Comparison of ENCODE assay signal across 8 cellular contexts in genomic region chr11:116791002-116791812, GRCh38. TPM values are rescaled to one million over a fixed set of nuclear protein-coding genes. Genes with fewer than 3 reads are reported as not detected.
DNase-seq lines count a peak whose midpoint lies in the region; ATAC-seq, FAIRE-seq and TF ChIP-seq lines count a peak whose summit lies in the region.

No MANE protein-coding gene starts in this region.

- peak overlapping the region in 1 of 2 experiments; percentile 65; a peak in 2 of 4 replicates for H3K9ac ChIP-seq in K562 (ENCODE audit: insufficient read depth in 1 of 2, low read depth in 2 of 2, low read length in 2 of 2)
- no peak overlapping the region for H3K9ac ChIP-seq in iPS-15b (ENCODE audit: low read depth, low read length)

- CTCF ChIA-PET in K562 (lab: Yijun Ruan, JAX; ENCODE audit: low intra/inter-chr PET ratio) = interaction anchor here (1.4 to 2.7 kb wide), 2 partner anchors 315 to 435 kb away, joined by 4 to 11 read pairs; no protein-coding TSS in a partner anchor

- H3K27me3 ChIP-seq in K562 (ENCODE audit: control insufficient read depth in 2 of 2, insufficient read depth in 2 of 2, low read length in 2 of 2) (no peaks in the 10 kb centered on the region), iPS-15b (ENCODE audit: control insufficient read depth, insufficient read depth, low read length) (peaks cover 22% of the 10 kb centered on the region), small intestine (ENCODE audit: control insufficient read depth in 2 of 2, insufficient read depth in 2 of 2, low read length in 2 of 2) (no peaks in the 10 kb centered on the region)

- intact Hi-C loops in K562 (cut with micrococcal nuclease) = loop anchor here (1.0 to 5.0 kb wide), 2 partner anchors 315 to 436 kb away; no protein-coding TSS in a partner anchor

- H3K79me2 ChIP-seq in K562 (ENCODE audit: control insufficient read depth, insufficient read depth, low read length) = peaks cover 18% of the 10 kb centered on the region

- peak overlapping the region; percentile 45 for H3K4me2 ChIP-seq in K562 (ENCODE audit: insufficient read depth, low read length)

- TF ChIP-seq CTCF in VCaP (conservative IDR thresholded peaks at IDR 0.05) (peak; percentile 89), K562 (IDR thresholded peaks at IDR 0.05 in 2 of 3, conservative IDR thresholded peaks at IDR 0.05 in 1 of 3; ENCODE audit: insufficient read depth in 2 of 3, low read depth in 1 of 3, low read length in 3 of 3) (peak; percentile 91 to 94 (median 93))

- H3K4me3 ChIP-seq in K562 (no peak overlapping the region), iPS-15b (ENCODE audit: low read depth, low read length) (peak overlapping the region; percentile 10), small intestine (ENCODE audit: low read depth in 1 of 2, low read length in 2 of 2) (no peak overlapping the region)

- H3K9me3 ChIP-seq in K562 (replicated peaks; ENCODE audit: control insufficient read depth, insufficient read depth, low read depth, low read length) (no peaks in the 10 kb centered on the region), iPS-15b (ENCODE audit: control insufficient read depth, insufficient read depth, low read length) (no peaks in the 10 kb centered on the region), small intestine (ENCODE audit: control insufficient read depth, low read depth) (no peaks in the 10 kb centered on the region)

- ATAC-seq in GM18868 (IDR thresholded peaks at IDR 0.05; ENCODE audit: unreplicated experiment) (peak; percentile 33), K562 (peak; percentile 83), HG03378 (IDR thresholded peaks at IDR 0.05; ENCODE audit: unreplicated experiment) (no peak), GM18502 (IDR thresholded peaks at IDR 0.05; ENCODE audit: poor library complexity, unreplicated experiment) (no peak)

- H3K36me3 ChIP-seq in K562 (ENCODE audit: control insufficient read depth, insufficient read depth, low read length) = peaks cover 7% of the 10 kb centered on the region
- no peaks in the 10 kb centered on the region for H3K36me3 ChIP-seq in iPS-15b (ENCODE audit: control insufficient read depth, insufficient read depth, low read length)
- H3K36me3 ChIP-seq in small intestine (ENCODE audit: control insufficient read depth in 2 of 2, insufficient read depth in 2 of 2, low read length in 2 of 2) = peaks cover 0 to 2% of the 10 kb centered on the region in 2 donors

- no peak for TF ChIP-seq EP300 in K562 (IDR thresholded peaks at IDR 0.05; ENCODE audit: low read length)

- BruUV-seq in K562 (replicated peaks; lab: Mats Ljungman, UMichigan) = no TSS peak

- WGBS in K562 (ENCODE audit: insufficient coverage, low coverage, missing lambda C conversion rate) = 20% methylated on average over 25 of the region's 31 CpGs
- 28 to 29% (median 28%) methylated on average over 30 to 31 of the region's 31 CpGs for WGBS in small intestine, 3 donors

- H3K4me1 ChIP-seq in K562 (replicated peaks in 1 of 2; ENCODE audit: control insufficient read depth in 2 of 2, insufficient read depth in 2 of 2, low read length in 2 of 2) (peaks cover 23 to 33% of the 10 kb centered on the region in 2 experiments), iPS-15b (ENCODE audit: control insufficient read depth, insufficient read depth, low read length) (peaks cover 11% of the 10 kb centered on the region), small intestine (ENCODE audit: control insufficient read depth in 2 of 2, insufficient read depth in 1 of 2, low read depth in 1 of 2, low read length in 1 of 2) (peaks cover 6 to 8% of the 10 kb centered on the region in 2 donors)

- in situ Hi-C loops in K562 (cut with MboI) = no loop called here

- no peaks in the 10 kb centered on the region for H3K9me1 ChIP-seq in K562 (ENCODE audit: control insufficient read depth, insufficient read depth, low read length)

- H2AFZ ChIP-seq in K562 (ENCODE audit: low read depth, low read length) = peak overlapping the region; percentile 91

- FAIRE-seq in K562 (lab: Jason Lieb, UNC) = peak; percentile 74
- no peak for FAIRE-seq in small intestine (lab: Jason Lieb, UNC)

- peak; percentile 76 to 85 for TF ChIP-seq RAD21 in K562 (CRISPR knock-in tag; conservative IDR thresholded peaks at IDR 0.05 in 1 of 2, IDR thresholded peaks at IDR 0.05 in 1 of 2)

- H3K27ac ChIP-seq in VCaP = no peak overlapping the region; the same call in 1 of the 2 replicates
- no peak overlapping the region for H3K27ac ChIP-seq in K562 (ENCODE audit: extremely low read depth, low read depth, low read length)
- H3K27ac ChIP-seq in small intestine (ENCODE audit: low read depth in 1 of 2, low read length in 1 of 2) = no peak overlapping the region

- DNase-seq in NCI-H2029 (lab: John Stamatoyannopoulos, UW) (peak; percentile 41), K562 (ENCODE audit: extremely low read depth in 1 of 4, low spot score in 3 of 4) (peak; percentile 84 to 89 (median 85)), small intestine (peak; percentile 71)

- no peaks in the 10 kb centered on the region for H4K20me1 ChIP-seq in K562 (replicated peaks; ENCODE audit: control insufficient read depth, insufficient read depth, low read length)

- POLR2A ChIA-PET in K562 (lab: Yijun Ruan, JAX) = interaction anchor here (0.7 kb wide), 1 partner anchor 307 kb away, joined by 3 read pairs; no protein-coding TSS in a partner anchor

- TF ChIP-seq POLR2A in K562 (conservative IDR thresholded peaks at IDR 0.05) = no peak

RNA-seq across cellular contexts. Expression of gene APOA5, which starts 0.5 kb away (rescaled TPM):
- not detected in 2 replicates for total RNA-seq in K562 (2011; cell fraction: chromatin; rRNA removed; ENCODE audit: low replicate concordance)
- total RNA-seq in K562 (2011; cell fraction: nucleolus; rRNA removed) = not detected in 2 replicates
- total RNA-seq in K562 (2011; cell fraction: nucleoplasm; rRNA removed) = not detected in 2 replicates
- not detected in 2 replicates for total RNA-seq in K562 (2014; rRNA removed)
- not detected in 2 replicates for total RNA-seq in K562 (2014; rRNA removed; fragmentation: Illumina TruSeq; extraction: Trizol)
- not detected in 2 replicates for total RNA-seq in K562 (2015; rRNA removed; fragmentation: Illumina TruSeq; extraction: Trizol)
- 0.67 TPM in 1 of 2 replicates, not detected in the other for total RNA-seq in K562 (2021)
- polyA plus RNA-seq in K562 (2011; rRNA removed) = not detected in 2 replicates
- polyA plus RNA-seq in K562 (2011; cell fraction: cytosol; rRNA removed) = 0.03 TPM in 1 of 2 replicates, not detected in the other
- polyA plus RNA-seq in K562 (2011; cell fraction: nucleus; rRNA removed) = not detected in 2 replicates
- not detected in 2 replicates for polyA plus RNA-seq in K562 (2012)
- polyA plus RNA-seq in K562 (2014; fragmentation: Illumina TruSeq; extraction: Trizol) = not detected in 2 replicates
- polyA plus RNA-seq in K562 (2014; fragmentation: Nextera tagmentation; extraction: Ambion mirVana) = not detected
- polyA plus RNA-seq in K562 (2014; rRNA removed) = not detected in 2 replicates
- not detected in 2 replicates for polyA minus RNA-seq in K562 (2011; rRNA and poly(A)+ RNA removed)
- not detected in 2 replicates for polyA minus RNA-seq in K562 (2011; cell fraction: cytosol; rRNA and poly(A)+ RNA removed)
- not detected in 2 replicates for polyA minus RNA-seq in K562 (2011; cell fraction: nucleus; rRNA and poly(A)+ RNA removed)
- polyA plus RNA-seq in small intestine = under 1 TPM in 1 of 3 donors, not detected in 2; 0.22 TPM

RNA-seq across cellular contexts. Expression of gene ZPR1, which starts 3.4 kb away (rescaled TPM):
- 120 and 142 TPM in 2 replicates for total RNA-seq in K562 (2011; cell fraction: chromatin; rRNA removed; ENCODE audit: low replicate concordance)
- 64.1 and 76.7 TPM in 2 replicates for total RNA-seq in K562 (2011; cell fraction: nucleolus; rRNA removed)
- 77.9 and 94.5 TPM in 2 replicates for total RNA-seq in K562 (2011; cell fraction: nucleoplasm; rRNA removed)
- 67.0 and 80.2 TPM in 2 replicates for total RNA-seq in K562 (2014; rRNA removed)
- total RNA-seq in K562 (2014; rRNA removed; fragmentation: Illumina TruSeq; extraction: Trizol) = 94.1 and 104 TPM in 2 replicates
- 83.8 and 85.1 TPM in 2 replicates for total RNA-seq in K562 (2015; rRNA removed; fragmentation: Illumina TruSeq; extraction: Trizol)
- total RNA-seq in K562 (2021) = 83.8 and 88.6 TPM in 2 replicates
- 89.3 and 120 TPM in 2 replicates for polyA plus RNA-seq in K562 (2011; rRNA removed)
- 55.3 and 65.6 TPM in 2 replicates for polyA plus RNA-seq in K562 (2011; cell fraction: cytosol; rRNA removed)
- polyA plus RNA-seq in K562 (2011; cell fraction: nucleus; rRNA removed) = 95.7 and 103 TPM in 2 replicates
- polyA plus RNA-seq in K562 (2012) = 50.1 and 76.2 TPM in 2 replicates
- polyA plus RNA-seq in K562 (2014; fragmentation: Illumina TruSeq; extraction: Trizol) = 83.9 and 96.8 TPM in 2 replicates
- 10 to 100 TPM; 13.0 to 17.2 TPM for polyA plus RNA-seq in K562 (2014; fragmentation: Nextera tagmentation; extraction: Ambion mirVana)
- 66.3 and 77.5 TPM in 2 replicates for polyA plus RNA-seq in K562 (2014; rRNA removed)
- 126 and 135 TPM in 2 replicates for polyA minus RNA-seq in K562 (2011; rRNA and poly(A)+ RNA removed)
- 63.5 and 68.0 TPM in 2 replicates for polyA minus RNA-seq in K562 (2011; cell fraction: cytosol; rRNA and poly(A)+ RNA removed)
- polyA minus RNA-seq in K562 (2011; cell fraction: nucleus; rRNA and poly(A)+ RNA removed) = 63.0 and 97.1 TPM in 2 replicates
- 10 to 100 TPM; 24.5 to 29.1 (median 27.3) TPM for polyA plus RNA-seq in small intestine

RNA-seq across cellular contexts. Expression of gene BUD13, which starts 18.4 kb away (rescaled TPM):
- 15.6 and 21.6 TPM in 2 replicates for total RNA-seq in K562 (2011; cell fraction: chromatin; rRNA removed; ENCODE audit: low replicate concordance)
- 11.8 and 13.9 TPM in 2 replicates for total RNA-seq in K562 (2011; cell fraction: nucleolus; rRNA removed)
- 14.7 and 15.7 TPM in 2 replicates for total RNA-seq in K562 (2011; cell fraction: nucleoplasm; rRNA removed)
- 25.1 and 28.0 TPM in 2 replicates for total RNA-seq in K562 (2014; rRNA removed)
- total RNA-seq in K562 (2014; rRNA removed; fragmentation: Illumina TruSeq; extraction: Trizol) = 20.5 and 24.2 TPM in 2 replicates
- 30.7 and 31.1 TPM in 2 replicates for total RNA-seq in K562 (2015; rRNA removed; fragmentation: Illumina TruSeq; extraction: Trizol)
- 19.9 and 22.9 TPM in 2 replicates for total RNA-seq in K562 (2021)
- 23.9 and 27.1 TPM in 2 replicates for polyA plus RNA-seq in K562 (2011; rRNA removed)
- polyA plus RNA-seq in K562 (2011; cell fraction: cytosol; rRNA removed) = 22.8 and 30.1 TPM in 2 replicates
- polyA plus RNA-seq in K562 (2011; cell fraction: nucleus; rRNA removed) = 21.3 and 23.8 TPM in 2 replicates
- 14.8 and 19.9 TPM in 2 replicates for polyA plus RNA-seq in K562 (2012)
- polyA plus RNA-seq in K562 (2014; fragmentation: Illumina TruSeq; extraction: Trizol) = 32.5 and 34.1 TPM in 2 replicates
- polyA plus RNA-seq in K562 (2014; fragmentation: Nextera tagmentation; extraction: Ambion mirVana) = 10 to 100 TPM in 1 of 2 experiments, 1 to 10 TPM in 1; 9.5 to 10.6 TPM
- polyA plus RNA-seq in K562 (2014; rRNA removed) = 27.1 and 28.2 TPM in 2 replicates
- 34.5 and 34.7 TPM in 2 replicates for polyA minus RNA-seq in K562 (2011; rRNA and poly(A)+ RNA removed)
- polyA minus RNA-seq in K562 (2011; cell fraction: cytosol; rRNA and poly(A)+ RNA removed) = 15.0 and 16.0 TPM in 2 replicates
- polyA minus RNA-seq in K562 (2011; cell fraction: nucleus; rRNA and poly(A)+ RNA removed) = 10.0 and 16.0 TPM in 2 replicates
- 10 to 100 TPM; 13.6 to 29.1 (median 18.4) TPM for polyA plus RNA-seq in small intestine

RNA-seq across cellular contexts. Expression of gene APOA4, which starts 31.9 kb away (rescaled TPM):
- total RNA-seq in K562 (2011; cell fraction: chromatin; rRNA removed; ENCODE audit: low replicate concordance) = 0.32 TPM in 1 of 2 replicates, not detected in the other
- total RNA-seq in K562 (2011; cell fraction: nucleolus; rRNA removed) = not detected in 2 replicates
- total RNA-seq in K562 (2011; cell fraction: nucleoplasm; rRNA removed) = not detected in 2 replicates
- total RNA-seq in K562 (2014; rRNA removed) = not detected in 2 replicates
- total RNA-seq in K562 (2014; rRNA removed; fragmentation: Illumina TruSeq; extraction: Trizol) = not detected in 2 replicates
- not detected in 2 replicates for total RNA-seq in K562 (2015; rRNA removed; fragmentation: Illumina TruSeq; extraction: Trizol)
- total RNA-seq in K562 (2021) = not detected in 2 replicates
- polyA plus RNA-seq in K562 (2011; rRNA removed) = not detected in 2 replicates
- polyA plus RNA-seq in K562 (2011; cell fraction: cytosol; rRNA removed) = not detected in 2 replicates
- not detected in 2 replicates for polyA plus RNA-seq in K562 (2011; cell fraction: nucleus; rRNA removed)
- polyA plus RNA-seq in K562 (2012) = 0.10 TPM in 1 of 2 replicates, not detected in the other
- polyA plus RNA-seq in K562 (2014; fragmentation: Illumina TruSeq; extraction: Trizol) = not detected in 2 replicates
- polyA plus RNA-seq in K562 (2014; fragmentation: Nextera tagmentation; extraction: Ambion mirVana) = not detected
- 0.07 and 0.11 TPM in 2 replicates for polyA plus RNA-seq in K562 (2014; rRNA removed)
- not detected in 2 replicates for polyA minus RNA-seq in K562 (2011; rRNA and poly(A)+ RNA removed)
- polyA minus RNA-seq in K562 (2011; cell fraction: cytosol; rRNA and poly(A)+ RNA removed) = not detected in 2 replicates
- not detected in 2 replicates for polyA minus RNA-seq in K562 (2011; cell fraction: nucleus; rRNA and poly(A)+ RNA removed)
- polyA plus RNA-seq in small intestine = 1,000 to 10,000 TPM in 2 of 3 donors, 100 to 1,000 TPM in 1; 338 to 9,049 (median 8,594) TPM

RNA-seq across cellular contexts. Expression of gene APOC3, which starts 38.5 kb away (rescaled TPM):
- total RNA-seq in K562 (2011; cell fraction: chromatin; rRNA removed; ENCODE audit: low replicate concordance) = not detected in 2 replicates
- not detected in 2 replicates for total RNA-seq in K562 (2011; cell fraction: nucleolus; rRNA removed)
- total RNA-seq in K562 (2011; cell fraction: nucleoplasm; rRNA removed) = not detected in 2 replicates
- total RNA-seq in K562 (2014; rRNA removed) = not detected in 2 replicates
- not detected in 2 replicates for total RNA-seq in K562 (2014; rRNA removed; fragmentation: Illumina TruSeq; extraction: Trizol)
- total RNA-seq in K562 (2015; rRNA removed; fragmentation: Illumina TruSeq; extraction: Trizol) = not detected in 2 replicates
- total RNA-seq in K562 (2021) = 1.1 and 1.7 TPM in 2 replicates
- not detected in 2 replicates for polyA plus RNA-seq in K562 (2011; rRNA removed)
- not detected in 2 replicates for polyA plus RNA-seq in K562 (2011; cell fraction: cytosol; rRNA removed)
- polyA plus RNA-seq in K562 (2011; cell fraction: nucleus; rRNA removed) = not detected in 2 replicates
- not detected in 2 replicates for polyA plus RNA-seq in K562 (2012)
- not detected in 2 replicates for polyA plus RNA-seq in K562 (2014; fragmentation: Illumina TruSeq; extraction: Trizol)
- not detected for polyA plus RNA-seq in K562 (2014; fragmentation: Nextera tagmentation; extraction: Ambion mirVana)
- not detected in 2 replicates for polyA plus RNA-seq in K562 (2014; rRNA removed)
- not detected in 2 replicates for polyA minus RNA-seq in K562 (2011; rRNA and poly(A)+ RNA removed)
- not detected in 2 replicates for polyA minus RNA-seq in K562 (2011; cell fraction: cytosol; rRNA and poly(A)+ RNA removed)
- polyA minus RNA-seq in K562 (2011; cell fraction: nucleus; rRNA and poly(A)+ RNA removed) = not detected in 2 replicates
- over 10,000 TPM in 1 of 3 donors, 1,000 to 10,000 TPM in 1, 100 to 1,000 TPM in 1; 273 to 10,182 (median 4,196) TPM for polyA plus RNA-seq in small intestine

Comparison
In these comparisons a context has a peak if more than half of its experiments do, and no peak if none do; other contexts are left out.
1. ATAC-seq: peak in GM18868 (single experiment) and K562 (single experiment); none in HG03378 (single experiment) and GM18502 (single experiment).
2. Peak in every context shown above with its lines, with median percentiles within 50 percentile points of each other: DNase-seq.